ENCODE assay signal across 8 cellular contexts in genomic region chrX:15815779-15816452, GRCh38. TPM values are rescaled to one million over a fixed set of nuclear protein-coding genes. Genes with fewer than 3 reads are reported as not detected.
DNase-seq lines count a peak whose midpoint lies in the region; ATAC-seq and TF ChIP-seq lines count a peak whose summit lies in the region.

No MANE protein-coding gene starts in this region.

- H3K27ac ChIP-seq in liver (ENCODE audit: low read depth in 1 of 2, low read length in 2 of 2): no peak overlapping the region
- no peak overlapping the region for H3K27ac ChIP-seq in tibial artery

- 73% methylated on average over 10 of the region's 10 CpGs for WGBS in liver

- ATAC-seq in GM21723 (IDR thresholded peaks at IDR 0.05; ENCODE audit: unreplicated experiment): peak; percentile 88

- H3K4me3 ChIP-seq in liver (ENCODE audit: low read depth in 1 of 3, low read length in 3 of 3): no peak overlapping the region
- H3K4me3 ChIP-seq in tibial artery: no peak overlapping the region

- peak; percentile 52 for DNase-seq in SIG-M5 treated with dmso at 0.1 percent for 504 hours (lab: John Stamatoyannopoulos, UW; ENCODE audit: unreplicated experiment)
- no peak for DNase-seq in SIG-M5 (lab: John Stamatoyannopoulos, UW)
- DNase-seq in NAMALWA (ENCODE audit: low spot score): peak; percentile 59
- DNase-seq in amniotic epithelial cell (ENCODE audit: low read depth): peak; percentile 2
- DNase-seq in tibial artery: no peak
- no peak for DNase-seq in LoVo (ENCODE audit: low spot score)

- no peaks in the 10 kb centered on the region for H3K9me3 ChIP-seq in liver (ENCODE audit: control insufficient read depth in 4 of 4, low read length in 3 of 4)
- no peaks in the 10 kb centered on the region for H3K9me3 ChIP-seq in tibial artery

- H3K9ac ChIP-seq in liver (ENCODE audit: low read depth in 1 of 2, low read length in 2 of 2): no peak overlapping the region

- H3K4me1 ChIP-seq in liver (ENCODE audit: control insufficient read depth in 4 of 4, insufficient read depth in 4 of 4, low read length in 3 of 4): peaks cover 0 to 2% (median 0%) of the 10 kb centered on the region in 4 donors
- H3K4me1 ChIP-seq in tibial artery: no peaks in the 10 kb centered on the region

- intact Hi-C loops in tibial artery (cut with DNase I; ENCODE audit: low total_unique reads): no loop called here

- H3K36me3 ChIP-seq in liver (ENCODE audit: control insufficient read depth in 4 of 4, insufficient read depth in 3 of 4, low read depth in 1 of 4, low read length in 3 of 4) (peaks cover 0 to 47% (median 20%) of the 10 kb centered on the region in 4 donors), tibial artery (peaks cover 0 to 92% (median 86%) of the 10 kb centered on the region in 3 donors)

- TF ChIP-seq CTCF in liver (IDR thresholded peaks at IDR 0.05; ENCODE audit: low read depth, low read length, missing input control) (peak; percentile 15), tibial artery (IDR thresholded peaks at IDR 0.05) (no peak)

- peak; percentile 18 to 48 for TF ChIP-seq RAD21 in liver (IDR thresholded peaks at IDR 0.05)

- no peaks in the 10 kb centered on the region for H3K27me3 ChIP-seq in liver (ENCODE audit: control insufficient read depth in 4 of 4, insufficient read depth in 4 of 4, low read length in 3 of 4)
- no peaks in the 10 kb centered on the region for H3K27me3 ChIP-seq in tibial artery

TF ChIP-seq in liver, 16 proteins besides CTCF, POLR2A, EP300 and RAD21:
- TF ChIP-seq EGR1 (IDR thresholded peaks at IDR 0.05; ENCODE audit: low read depth in 2 of 2) (no peak), FOXA1 (IDR thresholded peaks at IDR 0.05) (no peak), YY1 (IDR thresholded peaks at IDR 0.05) (no peak), NR2F2 (IDR thresholded peaks at IDR 0.05) (no peak), REST (IDR thresholded peaks at IDR 0.05) (no peak), GABPA (IDR thresholded peaks at IDR 0.05 in 1 of 2, conservative IDR thresholded peaks at IDR 0.05 in 1 of 2) (no peak), RXRA (IDR thresholded peaks at IDR 0.05) (no peak)

RNA-seq across cellular contexts. Expression of gene ZRSR2, which starts 25.6 kb away (rescaled TPM):
- total RNA-seq in liver: 1 to 10 TPM; 1.4 to 2.8 TPM
- 1 to 10 TPM; 3.1 to 7.0 TPM for polyA plus RNA-seq in liver

RNA-seq across cellular contexts. Expression of gene AP1S2, which starts 38.7 kb away (rescaled TPM):
- total RNA-seq in liver: 10 to 100 TPM; 13.3 to 25.7 TPM
- polyA plus RNA-seq in liver: 1 to 10 TPM; 6.1 to 8.0 TPM

Comparison
In these comparisons a context has a peak if more than half of its experiments do, and no peak if none do; other contexts are left out.
1. DNase-seq: peak in SIG-M5 treated with dmso at 0.1 percent for 504 hours (single experiment), NAMALWA (single experiment) and amniotic epithelial cell (single experiment); none in SIG-M5 (single experiment), tibial artery (0 of 2) and LoVo (single experiment).